ENCODE assay signal across 28 cellular contexts in genomic region chr11:83722392-83722791, GRCh38.
"Had no signal": no experiment of that assay in that cellular context is flagged by ENCODE, and none has a peak within 500 bp of the region (broad histone marks: within the 10 kb centered on the region; RNA-seq: fewer than 3 reads in every experiment).

No MANE protein-coding gene starts in this region.

- H3K4me1 ChIP-seq: gastrocnemius medialis had no signal

- H3K9me3 ChIP-seq: adrenal gland, body of pancreas, gastrocnemius medialis, neutrophil, suprapubic skin, tibial nerve had no signal

- H3K4me3 ChIP-seq: adrenal gland, body of pancreas, gastrocnemius medialis, skin epidermis, suprapubic skin, tibial nerve had no signal

- H3K4me3 Mint-ChIP-seq: activated naive CD4-positive, alpha-beta T cell treated with anti-CD3 and anti-CD28 coated beads for 36 hours; activated naive CD8-positive, alpha-beta T cell treated with anti-CD3 and anti-CD28 coated beads for 36 hours; activated T-helper 1 cell treated with anti-CD3 and anti-CD28 coated beads, Interleukin-12 subunit alpha, Interleukin-12 subunit beta, Interleukin-2, Interleukin-4 antibody, amounts not matched to agents 30 ng/mL and 10 ng/mL and 1 ng/mL, durations not matched to agents 14 hours and 24 hours and 36 hours; naive B cell; nephron progenitor cell; stimulated activated naive CD8-positive, alpha-beta T cell treated with anti-CD3 and anti-CD28 coated beads, Interleukin-15, Interleukin-2, amounts not matched to agents 100 ng/mL and 50 ng/mL, for 24 hours had no signal

- H3K27me3 ChIP-seq: adrenal gland, body of pancreas, gastrocnemius medialis, suprapubic skin, tibial nerve had no signal

- H3K27ac ChIP-seq: adrenal gland, body of pancreas, epithelial cell of prostate, gastrocnemius medialis, neutrophil, skin epidermis, suprapubic skin, tibial nerve had no signal

- H3K27ac Mint-ChIP-seq: activated naive CD4-positive, alpha-beta T cell treated with anti-CD3 and anti-CD28 coated beads for 36 hours; activated naive CD8-positive, alpha-beta T cell treated with anti-CD3 and anti-CD28 coated beads for 36 hours; activated T-helper 1 cell treated with anti-CD3 and anti-CD28 coated beads, Interleukin-12 subunit alpha, Interleukin-12 subunit beta, Interleukin-2, Interleukin-4 antibody, amounts not matched to agents 30 ng/mL and 10 ng/mL and 1 ng/mL, durations not matched to agents 14 hours and 24 hours and 36 hours; naive B cell; nephron progenitor cell; stimulated activated naive CD8-positive, alpha-beta T cell treated with anti-CD3 and anti-CD28 coated beads, Interleukin-15, Interleukin-2, amounts not matched to agents 100 ng/mL and 50 ng/mL, for 24 hours had no signal

- ATAC-seq: activated CD4-positive, CD25-positive, alpha-beta regulatory T cell treated with anti-CD3 and anti-CD28 coated beads, Interleukin-2, amount 50 U/mL, for 24 hours; body of pancreas; gastrocnemius medialis; left cardiac atrium; left ventricle myocardium superior; sciatic nerve had no signal

- H3K9me3 Mint-ChIP-seq: activated naive CD4-positive, alpha-beta T cell treated with anti-CD3 and anti-CD28 coated beads for 36 hours; activated naive CD8-positive, alpha-beta T cell treated with anti-CD3 and anti-CD28 coated beads for 36 hours; activated T-helper 1 cell treated with anti-CD3 and anti-CD28 coated beads, Interleukin-12 subunit alpha, Interleukin-12 subunit beta, Interleukin-2, Interleukin-4 antibody, amounts not matched to agents 30 ng/mL and 10 ng/mL and 1 ng/mL, durations not matched to agents 14 hours and 24 hours and 36 hours; naive B cell; nephron progenitor cell; stimulated activated naive CD8-positive, alpha-beta T cell treated with anti-CD3 and anti-CD28 coated beads, Interleukin-15, Interleukin-2, amounts not matched to agents 100 ng/mL and 50 ng/mL, for 24 hours had no signal

- DNase-seq: activated CD4-positive, alpha-beta T cell treated with anti-CD3 and anti-CD28 coated beads for 48 hours; activated CD4-positive, alpha-beta T cell treated with anti-CD3 and anti-CD28 coated beads, Interleukin-2, amount 50 U/mL, for 48 hours; activated CD8-positive, alpha-beta memory T cell treated with anti-CD3 and anti-CD28 coated beads for 24 hours; activated effector memory CD4-positive, alpha-beta T cell treated with anti-CD3 and anti-CD28 coated beads, Interleukin-2, amount 50 U/mL, for 16 hours; activated naive CD4-positive, alpha-beta T cell treated with anti-CD3 and anti-CD28 coated beads for 36 hours; activated naive CD8-positive, alpha-beta T cell treated with anti-CD3 and anti-CD28 coated beads for 36 hours; adrenal gland; aorta; dermis blood vessel endothelial cell; effector CD4-positive, alpha-beta T cell; gastrocnemius medialis; glutamatergic neuron; left cardiac atrium; left ventricle myocardium superior; naive B cell; nephron progenitor cell; stimulated activated CD4-positive, alpha-beta T cell treated with anti-CD3 and anti-CD28 coated beads, Interleukin-12 subunit alpha, Interleukin-12 subunit beta, amount 100 ng/mL, for 4 hours; stimulated activated CD4-positive, alpha-beta T cell treated with anti-CD3 and anti-CD28 coated beads, Interleukin-4, amount 100 ng/mL, for 1 hour had no signal

- H3K36me3 Mint-ChIP-seq: activated naive CD8-positive, alpha-beta T cell treated with anti-CD3 and anti-CD28 coated beads for 36 hours; naive B cell had no signal

- H3K36me3 ChIP-seq: adrenal gland, gastrocnemius medialis, neutrophil, suprapubic skin, tibial nerve had no signal
